8 cellular contexts compared by ENCODE assay signal in genomic region chr20:38057351-38057972, GRCh38. TPM values are rescaled to one million over a fixed set of nuclear protein-coding genes. Genes with fewer than 3 reads are reported as not detected.
A peak's percentile ranks its signal among the peaks of the same experiment; 100 is the strongest.
DNase-seq lines count a peak whose midpoint lies in the region; ATAC-seq, FAIRE-seq and TF ChIP-seq lines count a peak whose summit lies in the region.

No MANE protein-coding gene starts in this region.

- H3K27ac Mint-ChIP-seq in endothelial cell (ENCODE audit: unreplicated experiment), result no peak overlapping the region

- DNase-seq in GM12891 (ENCODE audit: insufficient read length, low spot score) (peak; percentile 23), HS-5 (ENCODE audit: low read depth) (peak; percentile 56), NOMO-1 treated with DMSO at 0.1 percent for 48 hours (lab: John Stamatoyannopoulos, UW; ENCODE audit: unreplicated experiment) (peak; percentile 39), endothelial cell (ENCODE audit: low spot score) (peak; percentile 88), midbrain (lab: John Stamatoyannopoulos, UW) (peak; percentile 80)
- peak; percentile 32 to 61 (median 60) for DNase-seq in activated CD8-positive, alpha-beta memory T cell treated with anti-CD3 and anti-CD28 coated beads for 48 hours (ENCODE audit: low read depth in 2 of 3, low spot score in 2 of 3)
- DNase-seq in stimulated activated CD8-positive, alpha-beta memory T cell treated with anti-CD3 and anti-CD28 coated beads, Interleukin-4, amount 100 ng/mL, for 48 hours, result peak; percentile 86

- peak; percentile 84 for FAIRE-seq in GM12891 (lab: Jason Lieb, UNC)

- H3K9me3 Mint-ChIP-seq in endothelial cell (ENCODE audit: unreplicated experiment), result no peaks in the 10 kb centered on the region

- no peak for TF ChIP-seq POLR2A in GM12891 (IDR thresholded peaks at IDR 0.05; ENCODE audit: low read depth, low read length)

- no peak for ATAC-seq in GM18520 (IDR thresholded peaks at IDR 0.05; ENCODE audit: unreplicated experiment)

- no peak overlapping the region for H3K4me3 Mint-ChIP-seq in endothelial cell (ENCODE audit: unreplicated experiment)

- H3K4me1 Mint-ChIP-seq in endothelial cell (ENCODE audit: unreplicated experiment), result no peaks in the 10 kb centered on the region

- TF ChIP-seq CTCF in endothelial cell (IDR thresholded peaks at IDR 0.05; ENCODE audit: unreplicated experiment), result peak; percentile 90

- H3K27me3 Mint-ChIP-seq in endothelial cell (ENCODE audit: unreplicated experiment), result peaks cover 1% of the 10 kb centered on the region

- H3K36me3 Mint-ChIP-seq in endothelial cell (ENCODE audit: low read depth, unreplicated experiment), result peaks cover 20% of the 10 kb centered on the region

TF ChIP-seq in GM12891, 5 proteins besides CTCF, POLR2A, EP300 and RAD21:
- TF ChIP-seq POU2F2 (IDR thresholded peaks at IDR 0.05; ENCODE audit: low read depth, low read length), result peak; percentile 14; the same call in 1 of the 2 replicates
- TF ChIP-seq TAF1 (IDR thresholded peaks at IDR 0.05; ENCODE audit: low read depth, low read length), result no peak
TF ChIP-seq in GM12891: peak in this region for 1.

RNA-seq across cellular contexts. Expression of gene RPRD1B, which starts 23.9 kb away (rescaled TPM):
- polyA plus RNA-seq in GM12891 (2012; ENCODE audit: low read depth, missing spikeins), result 10.5 TPM
- total RNA-seq in endothelial cell (ENCODE audit: unreplicated experiment), result 24.1 TPM

RNA-seq across cellular contexts. Expression of gene TTI1, which starts 24.2 kb away (rescaled TPM):
- polyA plus RNA-seq in GM12891 (2012; ENCODE audit: low read depth, missing spikeins), result 13.6 TPM
- total RNA-seq in endothelial cell (ENCODE audit: unreplicated experiment), result 31.9 TPM

Comparison
In these comparisons a context has a peak if more than half of its experiments do, and no peak if none do; other contexts are left out.
1. DNase-seq: peak in every context shown above with its lines; median percentile 88 in endothelial cell; 86 in stimulated activated CD8-positive, alpha-beta memory T cell treated with anti-CD3 and anti-CD28 coated beads, Interleukin-4, amount 100 ng/mL, for 48 hours; 80 in midbrain; 60 in activated CD8-positive, alpha-beta memory T cell treated with anti-CD3 and anti-CD28 coated beads for 48 hours; 56 in HS-5; 39 in NOMO-1 treated with DMSO at 0.1 percent for 48 hours; 23 in GM12891.